ENCODE assay signal across 1 cellular context in genomic region chr22:31952459-31952858, GRCh38.
TF ChIP-seq lines count a peak whose summit lies in the region.

No MANE protein-coding gene starts in this region.

TF ChIP-seq in SK-N-SH, 30 proteins besides CTCF, POLR2A, EP300 and RAD21 (continued from another document):
- TF ChIP-seq ZBTB33 (IDR thresholded peaks at IDR 0.05; ENCODE audit: borderline replicate concordance, low read depth): no peak
- no peak for TF ChIP-seq USF2 (IDR thresholded peaks at IDR 0.05; ENCODE audit: borderline replicate concordance, low read depth, low read length)
- peak; percentile 68 for TF ChIP-seq JUND (IDR thresholded peaks at IDR 0.05)
- no peak for TF ChIP-seq FOXM1 (IDR thresholded peaks at IDR 0.05; ENCODE audit: low read depth)
- peak; percentile 47 for TF ChIP-seq NFIC (IDR thresholded peaks at IDR 0.05; ENCODE audit: borderline replicate concordance)
- peak; percentile 85 for TF ChIP-seq FOSL2 (IDR thresholded peaks at IDR 0.05; ENCODE audit: borderline replicate concordance, low read depth)
